Comparison of ENCODE assay signal across 16 cellular contexts in genomic region chr4:89268572-89269180, GRCh38. TPM values are rescaled to one million over a fixed set of nuclear protein-coding genes. Genes with fewer than 3 reads are reported as not detected.
DNase-seq lines count a peak whose midpoint lies in the region; TF ChIP-seq lines count a peak whose summit lies in the region.
"Had no signal": no experiment of that assay in that cellular context is flagged by ENCODE, and none has a peak within 500 bp of the region (broad histone marks: within the 10 kb centered on the region; RNA-seq: fewer than 3 reads in every experiment).

No MANE protein-coding gene starts in this region.

- DNase-seq in LHCN-M2 (ENCODE audit: low read depth): peak; percentile 86
- peak; percentile 38 for DNase-seq in SIG-M5 treated with dmso at 0.1 percent for 504 hours (lab: John Stamatoyannopoulos, UW; ENCODE audit: unreplicated experiment)
- DNase-seq in left ventricle myocardium inferior: no peak
- peak; percentile 33 for DNase-seq in superior temporal gyrus (ENCODE audit: extremely low spot score)
- no peak for DNase-seq in NCI-H146 (lab: John Stamatoyannopoulos, UW)
- no peak for DNase-seq in NCI-H128 (lab: John Stamatoyannopoulos, UW; ENCODE audit: unreplicated experiment)
- DNase-seq in DMS153 treated with DMSO at 0.1 percent for 48 hours (lab: John Stamatoyannopoulos, UW; ENCODE audit: unreplicated experiment): no peak
- DNase-seq: activated CD4-positive, CD25-positive, alpha-beta regulatory T cell; activated naive CD8-positive, alpha-beta T cell treated with anti-CD3 and anti-CD28 coated beads, Interleukin-2, amount 50 U/mL, for 24 hours; NCI-H1436 treated with DMSO at 0.1 percent for 48 hours; stimulated activated CD4-positive, alpha-beta T cell treated with anti-CD3 and anti-CD28 coated beads, Interleukin-4, amount 100 ng/mL, for 4 hours; T-helper 2 cell had no signal

- H3K27me3 ChIP-seq in left ventricle myocardium inferior (ENCODE audit: low read depth): no peaks in the 10 kb centered on the region
- H3K27me3 ChIP-seq: dorsolateral prefrontal cortex had no signal

- H3K36me3 ChIP-seq in left ventricle myocardium inferior: no peaks in the 10 kb centered on the region

- TF ChIP-seq CTCF in left ventricle myocardium inferior (IDR thresholded peaks at IDR 0.05; ENCODE audit: borderline replicate concordance): no peak

- peaks cover 42% of the 10 kb centered on the region for H3K4me1 ChIP-seq in left ventricle myocardium inferior

- H3K4me3 ChIP-seq in left ventricle myocardium inferior: no peak overlapping the region
- H3K4me3 ChIP-seq: dorsolateral prefrontal cortex, smooth muscle cell had no signal

- no peaks in the 10 kb centered on the region for H3K9me3 ChIP-seq in left ventricle myocardium inferior (replicated peaks)

- intact Hi-C loops in left ventricle myocardium inferior (cut with micrococcal nuclease): no loop called here

- H3K27ac ChIP-seq in left ventricle myocardium inferior (replicated peaks): peak overlapping the region; percentile 73

RNA-seq across cellular contexts. Expression of gene GPRIN3, which starts 38.9 kb away (rescaled TPM):
- total RNA-seq in LHCN-M2 (2014; rRNA removed) (0.06 TPM in 1 of 2 replicates, not detected in the other), left ventricle myocardium inferior (9.0 TPM)
- polyA plus RNA-seq in LHCN-M2 (2012): not detected
- total RNA-seq: bronchial epithelial cell had no signal
- polyA plus RNA-seq: BJ had no signal

Comparison
In these comparisons a context has a peak if more than half of its experiments do, and no peak if none do; other contexts are left out.
1. DNase-seq: peak in LHCN-M2 (single experiment), SIG-M5 treated with dmso at 0.1 percent for 504 hours (single experiment) and superior temporal gyrus (single experiment); none in left ventricle myocardium inferior (single experiment), NCI-H146 (single experiment), NCI-H128 (single experiment) and DMS153 treated with DMSO at 0.1 percent for 48 hours (single experiment).